In genomic region chr3:146542968-146543367, GRCh38 we compare ENCODE assay signal across 8 cellular contexts. TPM values are rescaled to one million over a fixed set of nuclear protein-coding genes. Genes with fewer than 3 reads are reported as not detected.
DNase-seq lines count a peak whose midpoint lies in the region; ATAC-seq, FAIRE-seq and TF ChIP-seq lines count a peak whose summit lies in the region.

No MANE protein-coding gene starts in this region.

- H3K4me2 ChIP-seq in astrocyte (ENCODE audit: low read length), result peak overlapping the region; percentile 90

- no peaks in the 10 kb centered on the region for H3K9me3 Mint-ChIP-seq in activated naive CD4-positive, alpha-beta T cell treated with anti-CD3 and anti-CD28 coated beads, Interleukin-2, amount 50 U/mL, for 24 hours
- H3K9me3 Mint-ChIP-seq in astrocyte (ENCODE audit: unreplicated experiment), result no peaks in the 10 kb centered on the region
- H3K9me3 Mint-ChIP-seq in memory B cell, result no peaks in the 10 kb centered on the region

- H3K27ac ChIP-seq in astrocyte (ENCODE audit: low read depth, low read length) (no peak overlapping the region), upper lobe of left lung (peak overlapping the region; percentile 96 to 100 (median 98))

- H3K36me3 ChIP-seq in astrocyte (ENCODE audit: insufficient read depth, low read length) (no peaks in the 10 kb centered on the region), upper lobe of left lung (peaks cover 0 to 9% (median 0%) of the 10 kb centered on the region in 4 donors)

- FAIRE-seq in astrocyte (lab: Jason Lieb, UNC), result no peak

- peak overlapping the region; percentile 88 for H3K4me3 ChIP-seq in astrocyte (ENCODE audit: insufficient read depth, low read depth, low read length)
- H3K4me3 ChIP-seq in upper lobe of left lung, result peak overlapping the region; percentile 67 to 84 (median 76)

- H3K36me3 Mint-ChIP-seq in activated naive CD4-positive, alpha-beta T cell treated with anti-CD3 and anti-CD28 coated beads, Interleukin-2, amount 50 U/mL, for 24 hours, result peaks cover 1% of the 10 kb centered on the region
- H3K36me3 Mint-ChIP-seq in astrocyte (ENCODE audit: low read depth, unreplicated experiment) (peaks cover 7% of the 10 kb centered on the region), memory B cell (no peaks in the 10 kb centered on the region)

- peaks cover 63% of the 10 kb centered on the region for H3K4me1 Mint-ChIP-seq in activated naive CD4-positive, alpha-beta T cell treated with anti-CD3 and anti-CD28 coated beads, Interleukin-2, amount 50 U/mL, for 24 hours
- H3K4me1 Mint-ChIP-seq in astrocyte (ENCODE audit: low read depth, unreplicated experiment) (peaks cover 15% of the 10 kb centered on the region), memory B cell (peaks cover 35% of the 10 kb centered on the region)

- peak overlapping the region; percentile 94 for H3K4me3 Mint-ChIP-seq in activated naive CD4-positive, alpha-beta T cell treated with anti-CD3 and anti-CD28 coated beads, Interleukin-2, amount 50 U/mL, for 24 hours
- H3K4me3 Mint-ChIP-seq in astrocyte (ENCODE audit: unreplicated experiment), result peak overlapping the region; percentile 94
- peak overlapping the region; percentile 93 for H3K4me3 Mint-ChIP-seq in memory B cell

- H3K27ac Mint-ChIP-seq in activated naive CD4-positive, alpha-beta T cell treated with anti-CD3 and anti-CD28 coated beads, Interleukin-2, amount 50 U/mL, for 24 hours, result peak overlapping the region; percentile 13
- H3K27ac Mint-ChIP-seq in astrocyte (ENCODE audit: unreplicated experiment) (peak overlapping the region; percentile 96), memory B cell (peak overlapping the region; percentile 94)

- peaks cover 23% of the 10 kb centered on the region for H3K79me2 ChIP-seq in astrocyte (ENCODE audit: insufficient read depth, low read length)

- 33 to 40% methylated on average over 2 of the region's 2 CpGs for WGBS in upper lobe of left lung, 2 donors

- H4K20me1 ChIP-seq in astrocyte (ENCODE audit: insufficient read depth, low read length), result peaks cover 3% of the 10 kb centered on the region

- peak overlapping the region; percentile 94 for H3K9ac ChIP-seq in astrocyte (ENCODE audit: low read length)

- ATAC-seq in memory B cell (ENCODE audit: low read depth) (no peak), upper lobe of left lung (ENCODE audit: low FRiP score in 2 of 2) (no peak), GM19463 (IDR thresholded peaks at IDR 0.05; ENCODE audit: unreplicated experiment) (no peak), HG03521 (IDR thresholded peaks at IDR 0.05; ENCODE audit: unreplicated experiment) (no peak)

- TF ChIP-seq CTCF in astrocyte (IDR thresholded peaks at IDR 0.05; ENCODE audit: insufficient read depth, low read depth, low read length), result no peak
- TF ChIP-seq CTCF in upper lobe of left lung (IDR thresholded peaks at IDR 0.05), result no peak

- H3K4me1 ChIP-seq in astrocyte (ENCODE audit: insufficient read depth, low read length), result peaks cover 10% of the 10 kb centered on the region
- H3K4me1 ChIP-seq in upper lobe of left lung, result peaks cover 29 to 46% (median 35%) of the 10 kb centered on the region in 4 donors

- no peaks in the 10 kb centered on the region for H3K27me3 Mint-ChIP-seq in activated naive CD4-positive, alpha-beta T cell treated with anti-CD3 and anti-CD28 coated beads, Interleukin-2, amount 50 U/mL, for 24 hours
- H3K27me3 Mint-ChIP-seq in astrocyte (ENCODE audit: low read depth, unreplicated experiment) (no peaks in the 10 kb centered on the region), memory B cell (no peaks in the 10 kb centered on the region)

- TF ChIP-seq EP300 in upper lobe of left lung (IDR thresholded peaks at IDR 0.05), result no peak

- H3K27me3 ChIP-seq in astrocyte (ENCODE audit: insufficient read depth, low read length) (no peaks in the 10 kb centered on the region), upper lobe of left lung (no peaks in the 10 kb centered on the region)

- DNase-seq in activated naive CD4-positive, alpha-beta T cell treated with Interleukin-2 at 50 U/mL for 16 hours, result no peak
- DNase-seq in astrocyte (ENCODE audit: low read depth), result no peak
- no peak for DNase-seq in memory B cell (ENCODE audit: low spot score in 2 of 2)
- no peak for DNase-seq in upper lobe of left lung
- DNase-seq in central memory CD4-positive, alpha-beta T cell, result no peak

- TF ChIP-seq POLR2A in upper lobe of left lung (IDR thresholded peaks at IDR 0.05), result no peak

- H3K9me3 ChIP-seq in astrocyte (ENCODE audit: insufficient read depth, low read depth, low read length) (no peaks in the 10 kb centered on the region), upper lobe of left lung (no peaks in the 10 kb centered on the region)

- no peak overlapping the region for H2AFZ ChIP-seq in astrocyte (ENCODE audit: low read depth, low read length)

RNA-seq across cellular contexts. Expression of gene PLSCR1, which starts 1.4 kb away (rescaled TPM):
- total RNA-seq in astrocyte, result 178 and 217 TPM in 2 replicates
- total RNA-seq in upper lobe of left lung, result 100 to 1,000 TPM in 3 of 6 donors, 10 to 100 TPM in 3; 77.4 to 173 (median 97.0) TPM

Comparison
In these comparisons a context has a peak if more than half of its experiments do, and no peak if none do; other contexts are left out.
1. H3K27ac Mint-ChIP-seq: peak in every context shown above with its lines; median percentile 96 in astrocyte; 94 in memory B cell; 13 in activated naive CD4-positive, alpha-beta T cell treated with anti-CD3 and anti-CD28 coated beads, Interleukin-2, amount 50 U/mL, for 24 hours.